Comparison of ENCODE assay signal across 8 cellular contexts in genomic region chr11:65381721-65382035, GRCh38. TPM values are rescaled to one million over a fixed set of nuclear protein-coding genes. Genes with fewer than 3 reads are reported as not detected.
DNase-seq lines count a peak whose midpoint lies in the region; ATAC-seq lines count a peak whose summit lies in the region.

No MANE protein-coding gene starts in this region.

- intact Hi-C loops in activated naive CD4-positive, alpha-beta T cell treated with anti-CD3 and anti-CD28 coated beads for 36 hours (cut with micrococcal nuclease), result loop anchor here (1.0 to 5.0 kb wide), 10 partner anchors 38 to 476 kb away; partner anchors contain the start of genes CFL1, PCNX3 and ZNRD2

- peak overlapping the region; percentile 96 for H3K4me3 Mint-ChIP-seq in activated naive CD4-positive, alpha-beta T cell treated with anti-CD3 and anti-CD28 coated beads for 36 hours
- peak overlapping the region; percentile 83 for H3K4me3 Mint-ChIP-seq in activated CD8-positive, alpha-beta T cell treated with anti-CD3 and anti-CD28 coated beads, Interleukin-2, amount 10 ng/mL, durations not matched to agents 7 days and 5 days
- peak overlapping the region; percentile 87 to 88 for H3K4me3 Mint-ChIP-seq in stimulated activated naive B cell treated with anti-CD40 and anti-IgM and Interleukin-4, amounts not matched to agents 10 μg/mL and 1 μg/mL and 100 μg/mL, for 72 hours

- peak; percentile 5 for ATAC-seq in activated CD8-positive, alpha-beta T cell treated with anti-CD3 and anti-CD28 coated beads, Interleukin-2, amount 10 ng/mL, durations not matched to agents 7 days and 5 days
- peak in 1 of 2 donors; percentile 2 for ATAC-seq in stimulated activated naive B cell treated with anti-CD40 and anti-IgM and Interleukin-4, amounts not matched to agents 10 μg/mL and 1 μg/mL and 100 μg/mL, for 72 hours (replicated peaks)

- no peak overlapping the region for H3K4me3 ChIP-seq in iPS-15b (ENCODE audit: low read depth, low read length)

- H3K4me1 ChIP-seq in iPS-15b (ENCODE audit: control insufficient read depth, insufficient read depth, low read length), result peaks cover 2% of the 10 kb centered on the region

- H3K36me3 Mint-ChIP-seq in activated naive CD4-positive, alpha-beta T cell treated with anti-CD3 and anti-CD28 coated beads for 36 hours (ENCODE audit: low read depth), result no peaks in the 10 kb centered on the region
- no peaks in the 10 kb centered on the region for H3K36me3 Mint-ChIP-seq in activated CD8-positive, alpha-beta T cell treated with anti-CD3 and anti-CD28 coated beads, Interleukin-2, amount 10 ng/mL, durations not matched to agents 7 days and 5 days (ENCODE audit: low read depth)
- H3K36me3 Mint-ChIP-seq in stimulated activated naive B cell treated with anti-CD40 and anti-IgM and Interleukin-4, amounts not matched to agents 10 μg/mL and 1 μg/mL and 100 μg/mL, for 72 hours, result peaks cover 0 to 2% of the 10 kb centered on the region in 2 donors

- POLR2A ChIA-PET in activated CD8-positive, alpha-beta T cell treated with anti-CD3 and anti-CD28 coated beads, Interleukin-2, amount 10 ng/mL, durations not matched to agents 7 days and 5 days (lab: Charles Lee), result interaction anchor here (0.6 to 15.4 kb wide), 8 partner anchors 9 to 257 kb away, joined by 3 to 253 read pairs (median 4); partner anchors contain the start of genes MALAT1 and NEAT1

- peak overlapping the region; percentile 54 for H3K9ac ChIP-seq in iPS-15b (ENCODE audit: low read depth, low read length)

- no peaks in the 10 kb centered on the region for H3K9me3 Mint-ChIP-seq in activated naive CD4-positive, alpha-beta T cell treated with anti-CD3 and anti-CD28 coated beads for 36 hours
- H3K9me3 Mint-ChIP-seq in activated CD8-positive, alpha-beta T cell treated with anti-CD3 and anti-CD28 coated beads, Interleukin-2, amount 10 ng/mL, durations not matched to agents 7 days and 5 days (ENCODE audit: insufficient read depth), result no peaks in the 10 kb centered on the region
- H3K9me3 Mint-ChIP-seq in stimulated activated naive B cell treated with anti-CD40 and anti-IgM and Interleukin-4, amounts not matched to agents 10 μg/mL and 1 μg/mL and 100 μg/mL, for 72 hours, result no peaks in the 10 kb centered on the region

- H3K36me3 ChIP-seq in iPS-15b (ENCODE audit: control insufficient read depth, insufficient read depth, low read length), result no peaks in the 10 kb centered on the region

- DNase-seq in activated naive CD4-positive, alpha-beta T cell treated with anti-CD3 and anti-CD28 coated beads for 36 hours, result peak; percentile 66
- no peak for DNase-seq in activated naive CD4-positive, alpha-beta T cell treated with anti-CD3 and anti-CD28 coated beads, Interleukin-2, amount 50 U/mL, for 16 hours
- DNase-seq in HS-27A (ENCODE audit: low read depth) (peak; percentile 58), NCI-H1092 (lab: John Stamatoyannopoulos, UW) (no peak), occipital lobe (lab: John Stamatoyannopoulos, UW) (no peak)
- peak; percentile 58 for DNase-seq in activated CD8-positive, alpha-beta T cell treated with anti-CD3 and anti-CD28 coated beads, Interleukin-2, amount 10 ng/mL, durations not matched to agents 7 days and 5 days
- DNase-seq in stimulated activated naive B cell treated with anti-CD40 and anti-IgM and Interleukin-4, amounts not matched to agents 10 μg/mL and 1 μg/mL and 100 μg/mL, for 72 hours, result peak; percentile 37

- no peaks in the 10 kb centered on the region for H3K9me3 ChIP-seq in iPS-15b (ENCODE audit: control insufficient read depth, insufficient read depth, low read length)

- peaks cover 46% of the 10 kb centered on the region for H3K4me1 Mint-ChIP-seq in activated naive CD4-positive, alpha-beta T cell treated with anti-CD3 and anti-CD28 coated beads for 36 hours (ENCODE audit: low read depth)
- peaks cover 47% of the 10 kb centered on the region for H3K4me1 Mint-ChIP-seq in activated CD8-positive, alpha-beta T cell treated with anti-CD3 and anti-CD28 coated beads, Interleukin-2, amount 10 ng/mL, durations not matched to agents 7 days and 5 days (ENCODE audit: low read depth)
- peaks cover 53 to 81% of the 10 kb centered on the region in 2 donors for H3K4me1 Mint-ChIP-seq in stimulated activated naive B cell treated with anti-CD40 and anti-IgM and Interleukin-4, amounts not matched to agents 10 μg/mL and 1 μg/mL and 100 μg/mL, for 72 hours

- peak overlapping the region; percentile 100 for H3K27ac Mint-ChIP-seq in activated naive CD4-positive, alpha-beta T cell treated with anti-CD3 and anti-CD28 coated beads for 36 hours
- peak overlapping the region; percentile 99 for H3K27ac Mint-ChIP-seq in activated CD8-positive, alpha-beta T cell treated with anti-CD3 and anti-CD28 coated beads, Interleukin-2, amount 10 ng/mL, durations not matched to agents 7 days and 5 days
- H3K27ac Mint-ChIP-seq in stimulated activated naive B cell treated with anti-CD40 and anti-IgM and Interleukin-4, amounts not matched to agents 10 μg/mL and 1 μg/mL and 100 μg/mL, for 72 hours, result peak overlapping the region; percentile 96

- CTCF ChIA-PET in activated naive CD4-positive, alpha-beta T cell treated with anti-CD3 and anti-CD28 coated beads for 36 hours (lab: Charles Lee), result interaction anchor here (0.6 to 4.1 kb wide), 9 partner anchors 11 to 194 kb away, joined by 3 to 24 read pairs (median 5); partner anchors contain the start of genes DPF2 and EHBP1L1
- CTCF ChIA-PET in activated CD8-positive, alpha-beta T cell treated with anti-CD3 and anti-CD28 coated beads, Interleukin-2, amount 10 ng/mL, durations not matched to agents 7 days and 5 days (lab: Charles Lee), result interaction anchor here (0.6 to 2.8 kb wide), 14 partner anchors 9 to 1150 kb away, joined by 3 to 17 read pairs (median 3); partner anchors contain the start of genes MALAT1 and SCYL1

- H3K27me3 Mint-ChIP-seq in activated naive CD4-positive, alpha-beta T cell treated with anti-CD3 and anti-CD28 coated beads for 36 hours (ENCODE audit: low read depth), result no peaks in the 10 kb centered on the region
- no peaks in the 10 kb centered on the region for H3K27me3 Mint-ChIP-seq in activated CD8-positive, alpha-beta T cell treated with anti-CD3 and anti-CD28 coated beads, Interleukin-2, amount 10 ng/mL, durations not matched to agents 7 days and 5 days (ENCODE audit: low read depth)
- no peaks in the 10 kb centered on the region for H3K27me3 Mint-ChIP-seq in stimulated activated naive B cell treated with anti-CD40 and anti-IgM and Interleukin-4, amounts not matched to agents 10 μg/mL and 1 μg/mL and 100 μg/mL, for 72 hours

- H3K27me3 ChIP-seq in iPS-15b (ENCODE audit: control insufficient read depth, insufficient read depth, low read length), result no peaks in the 10 kb centered on the region

RNA-seq across cellular contexts. Expression of gene SLC25A45, which starts 0.8 kb away (rescaled TPM):
- total RNA-seq in activated naive CD4-positive, alpha-beta T cell treated with anti-CD3 and anti-CD28 coated beads for 36 hours, result 10 to 100 TPM; 10.4 to 12.1 TPM
- total RNA-seq in activated CD8-positive, alpha-beta T cell treated with anti-CD3 and anti-CD28 coated beads, Interleukin-2, amount 10 ng/mL, durations not matched to agents 7 days and 5 days, result 10 to 100 TPM; 24.5 to 28.2 TPM
- 0.31 TPM for total RNA-seq in occipital lobe

RNA-seq across cellular contexts. Expression of gene FRMD8, which starts 4.8 kb away (rescaled TPM):
- 10 to 100 TPM; 38.2 to 40.0 TPM for total RNA-seq in activated naive CD4-positive, alpha-beta T cell treated with anti-CD3 and anti-CD28 coated beads for 36 hours
- 10 to 100 TPM; 51.0 to 54.7 TPM for total RNA-seq in activated CD8-positive, alpha-beta T cell treated with anti-CD3 and anti-CD28 coated beads, Interleukin-2, amount 10 ng/mL, durations not matched to agents 7 days and 5 days
- total RNA-seq in occipital lobe, result 9.2 TPM

RNA-seq across cellular contexts. Expression of gene TIGD3, which starts 27.1 kb away (rescaled TPM):
- total RNA-seq in activated naive CD4-positive, alpha-beta T cell treated with anti-CD3 and anti-CD28 coated beads for 36 hours, result under 1 TPM; 0.32 to 0.62 TPM
- total RNA-seq in activated CD8-positive, alpha-beta T cell treated with anti-CD3 and anti-CD28 coated beads, Interleukin-2, amount 10 ng/mL, durations not matched to agents 7 days and 5 days, result 1 to 10 TPM; 1.1 to 1.4 TPM
- 4.5 TPM for total RNA-seq in occipital lobe

RNA-seq across cellular contexts. Expression of gene NEAT1, which starts 40.9 kb away (rescaled TPM):
- 100 to 1,000 TPM; 693 to 750 TPM for total RNA-seq in activated naive CD4-positive, alpha-beta T cell treated with anti-CD3 and anti-CD28 coated beads for 36 hours
- 100 to 1,000 TPM; 212 to 254 TPM for total RNA-seq in activated CD8-positive, alpha-beta T cell treated with anti-CD3 and anti-CD28 coated beads, Interleukin-2, amount 10 ng/mL, durations not matched to agents 7 days and 5 days
- 3.6 TPM for total RNA-seq in occipital lobe

RNA-seq across cellular contexts. Expression of gene DPF2, which starts 48.0 kb away (rescaled TPM):
- 10 to 100 TPM; 61.3 to 63.0 TPM for total RNA-seq in activated naive CD4-positive, alpha-beta T cell treated with anti-CD3 and anti-CD28 coated beads for 36 hours
- 10 to 100 TPM; 56.3 to 56.9 TPM for total RNA-seq in activated CD8-positive, alpha-beta T cell treated with anti-CD3 and anti-CD28 coated beads, Interleukin-2, amount 10 ng/mL, durations not matched to agents 7 days and 5 days
- total RNA-seq in occipital lobe, result 21.7 TPM

Comparison
In these comparisons a context has a peak if more than half of its experiments do, and no peak if none do; other contexts are left out.
1. DNase-seq: peak in activated naive CD4-positive, alpha-beta T cell treated with anti-CD3 and anti-CD28 coated beads for 36 hours (single experiment), HS-27A (single experiment), activated CD8-positive, alpha-beta T cell treated with anti-CD3 and anti-CD28 coated beads, Interleukin-2, amount 10 ng/mL, durations not matched to agents 7 days and 5 days (single experiment) and stimulated activated naive B cell treated with anti-CD40 and anti-IgM and Interleukin-4, amounts not matched to agents 10 μg/mL and 1 μg/mL and 100 μg/mL, for 72 hours (single experiment); none in activated naive CD4-positive, alpha-beta T cell treated with anti-CD3 and anti-CD28 coated beads, Interleukin-2, amount 50 U/mL, for 16 hours (single experiment), NCI-H1092 (single experiment) and occipital lobe (single experiment).
2. Peak in every context shown above with its lines, with median percentiles within 50 percentile points of each other: H3K27ac Mint-ChIP-seq and H3K4me3 Mint-ChIP-seq.